17 cellular contexts compared by ENCODE assay signal in genomic region chr5:102815084-102815483, GRCh38. TPM values are rescaled to one million over a fixed set of nuclear protein-coding genes. Genes with fewer than 3 reads are reported as not detected.
DNase-seq lines count a peak whose midpoint lies in the region; ATAC-seq and TF ChIP-seq lines count a peak whose summit lies in the region.
"Had no signal": no experiment of that assay in that cellular context is flagged by ENCODE, and none has a peak within 500 bp of the region (broad histone marks: within the 10 kb centered on the region; RNA-seq: fewer than 3 reads in every experiment).

No MANE protein-coding gene starts in this region.

- H2BK120ac ChIP-seq in mesenchymal stem cell (ENCODE audit: low read depth, low read length) (no peak overlapping the region), trophoblast cell (ENCODE audit: insufficient read depth, low read length, poor library complexity) (no peak overlapping the region)

- H3K9me2 ChIP-seq in SK-N-SH = no peaks in the 10 kb centered on the region

- H3K9me3 ChIP-seq in SK-N-SH (no peaks in the 10 kb centered on the region), DND-41 (ENCODE audit: insufficient read depth, low read length, severe bottlenecking) (no peaks in the 10 kb centered on the region), mesenchymal stem cell (ENCODE audit: control insufficient read depth, low read length) (no peaks in the 10 kb centered on the region), trophoblast cell (ENCODE audit: insufficient read depth, low read depth, low read length) (no peaks in the 10 kb centered on the region)
- H3K9me3 ChIP-seq: SJSA1 had no signal

- H4K12ac ChIP-seq in trophoblast cell (ENCODE audit: low read depth, low read length) = no peak overlapping the region

- H3K79me2 ChIP-seq in SK-N-SH (ENCODE audit: insufficient read depth) (peaks cover 11% of the 10 kb centered on the region), DND-41 (ENCODE audit: insufficient read depth, low read length) (0 out of 2 replicates have a peak, but pooled peaks cover 2% of the 10 kb centered on the region), trophoblast cell (ENCODE audit: control insufficient read depth, insufficient read depth, low read length, poor library complexity) (no peaks in the 10 kb centered on the region)

- H3K14ac ChIP-seq in mesenchymal stem cell (ENCODE audit: low read length in 2 of 2) (no peak overlapping the region), trophoblast cell (ENCODE audit: low read length) (no peak overlapping the region)

- H4K20me1 ChIP-seq in SK-N-SH (ENCODE audit: insufficient read depth) (no peaks in the 10 kb centered on the region; the same call in 1 of the 2 replicates), DND-41 (ENCODE audit: insufficient read depth, low read length) (no peaks in the 10 kb centered on the region)

- WGBS in SK-N-SH (ENCODE audit: low lambda C conversion rate) = 83% methylated on average over 4 of the region's 4 CpGs
- 100% methylated on average over 2 of the region's 4 CpGs for WGBS in mesenchymal stem cell
- WGBS in trophoblast cell (ENCODE audit: extremely low coverage, insufficient coverage, insufficient read length) = 100% methylated on average over 1 of the region's 4 CpGs

- H3K79me1 ChIP-seq in mesenchymal stem cell (replicated peaks; ENCODE audit: low read length, poor library complexity, severe bottlenecking) (peaks cover 22% of the 10 kb centered on the region), trophoblast cell (ENCODE audit: low read length) (no peaks in the 10 kb centered on the region)

- no peak overlapping the region for H2BK5ac ChIP-seq in mesenchymal stem cell (ENCODE audit: low read depth, low read length, poor library complexity, severe bottlenecking)
- H2BK5ac ChIP-seq in trophoblast cell (ENCODE audit: low read depth, low read length, poor library complexity) = no peak overlapping the region

- H3K9me3 Mint-ChIP-seq in activated CD4-positive, alpha-beta memory T cell treated with anti-CD3 and anti-CD28 coated beads, Interleukin-2, amount 10 ng/mL, durations not matched to agents 7 days and 5 days = no peaks in the 10 kb centered on the region

- POLR2A ChIA-PET in SK-N-SH (lab: Yijun Ruan, JAX) = no interaction called here
- POLR2A ChIA-PET in activated CD4-positive, alpha-beta memory T cell treated with anti-CD3 and anti-CD28 coated beads, Interleukin-2, amount 10 ng/mL, durations not matched to agents 7 days and 5 days (lab: Charles Lee) = no interaction called here

- H3K23ac ChIP-seq in mesenchymal stem cell (ENCODE audit: low read length in 2 of 2) = no peak overlapping the region
- no peak overlapping the region for H3K23ac ChIP-seq in trophoblast cell (ENCODE audit: low read length)

- peaks cover 14% of the 10 kb centered on the region for H3K4me1 Mint-ChIP-seq in activated CD4-positive, alpha-beta memory T cell treated with anti-CD3 and anti-CD28 coated beads, Interleukin-2, amount 10 ng/mL, durations not matched to agents 7 days and 5 days

- no peak overlapping the region for H3K27ac ChIP-seq in SK-N-SH (ENCODE audit: low read depth in 2 of 2, low read length in 1 of 2)
- H3K27ac ChIP-seq in DND-41 (ENCODE audit: low read length) = peak overlapping the region; percentile 70
- H3K27ac ChIP-seq in VCaP = peak overlapping the region; percentile 25; the same call in 1 of the 2 replicates
- no peak overlapping the region for H3K27ac ChIP-seq in mesenchymal stem cell (ENCODE audit: low read length, poor library complexity, severe bottlenecking)
- H3K27ac ChIP-seq in trophoblast cell (ENCODE audit: low read depth, low read length) = no peak overlapping the region
- H3K27ac ChIP-seq: GM23248, PC-9, SJSA1 had no signal

- peaks cover 15% of the 10 kb centered on the region for H3F3A ChIP-seq in SK-N-SH (replicated peaks; ENCODE audit: insufficient read depth)

- H2BK15ac ChIP-seq in mesenchymal stem cell (ENCODE audit: low read depth, poor library complexity, severe bottlenecking) = no peak overlapping the region

- H3K27me3 Mint-ChIP-seq in activated CD4-positive, alpha-beta memory T cell treated with anti-CD3 and anti-CD28 coated beads, Interleukin-2, amount 10 ng/mL, durations not matched to agents 7 days and 5 days = no peaks in the 10 kb centered on the region

- H2AK5ac ChIP-seq in mesenchymal stem cell (ENCODE audit: low read length, severe bottlenecking) (no peak overlapping the region), trophoblast cell (ENCODE audit: low read length) (no peak overlapping the region)

- no peak overlapping the region for H3K4me3 Mint-ChIP-seq in activated CD4-positive, alpha-beta memory T cell treated with anti-CD3 and anti-CD28 coated beads, Interleukin-2, amount 10 ng/mL, durations not matched to agents 7 days and 5 days

- H4K91ac ChIP-seq in mesenchymal stem cell (ENCODE audit: low read length) = no peak overlapping the region
- no peak overlapping the region for H4K91ac ChIP-seq in trophoblast cell (ENCODE audit: low read depth, low read length)

- TF ChIP-seq RAD21 in SK-N-SH (IDR thresholded peaks at IDR 0.05; ENCODE audit: low read length) = no peak

- no peak for TF ChIP-seq CTCF in SK-N-SH (IDR thresholded peaks at IDR 0.05)
- no peak for TF ChIP-seq CTCF in DND-41 (IDR thresholded peaks at IDR 0.05; ENCODE audit: borderline replicate concordance, extremely low read depth, low read length, poor library complexity, severe bottlenecking)
- TF ChIP-seq CTCF in VCaP (conservative IDR thresholded peaks at IDR 0.05) = no peak

- CTCF ChIA-PET in SK-N-SH (lab: Yijun Ruan, JAX) = interaction anchor here (1.6 kb wide), 1 partner anchor 134 kb away, joined by 3 read pairs; no protein-coding TSS in a partner anchor
- CTCF ChIA-PET in activated CD4-positive, alpha-beta memory T cell treated with anti-CD3 and anti-CD28 coated beads, Interleukin-2, amount 10 ng/mL, durations not matched to agents 7 days and 5 days (lab: Charles Lee) = no interaction called here

- H3K4ac ChIP-seq in mesenchymal stem cell (ENCODE audit: low read depth in 1 of 2, low read length in 2 of 2) = no peak overlapping the region
- H3K4ac ChIP-seq in trophoblast cell (ENCODE audit: low read depth, low read length) = no peak overlapping the region

- no peak overlapping the region for H3K4me3 ChIP-seq in SK-N-SH (ENCODE audit: low read depth in 2 of 2, low read length in 1 of 2)
- H3K4me3 ChIP-seq in DND-41 (ENCODE audit: low read depth in 1 of 2, low read length in 2 of 2) = peak overlapping the region in 1 of 2 experiments; percentile 10; a peak in 1 of 4 replicates
- peak overlapping the region in 1 of 2 experiments; percentile 48 for H3K4me3 ChIP-seq in mesenchymal stem cell (ENCODE audit: insufficient read depth in 1 of 2, low read depth in 1 of 2, low read length in 2 of 2)
- H3K4me3 ChIP-seq in trophoblast cell (ENCODE audit: low read depth, low read length) = no peak overlapping the region
- H3K4me3 ChIP-seq: GM23248, K562, PC-9, SJSA1 had no signal

- H3K36me3 Mint-ChIP-seq in activated CD4-positive, alpha-beta memory T cell treated with anti-CD3 and anti-CD28 coated beads, Interleukin-2, amount 10 ng/mL, durations not matched to agents 7 days and 5 days (ENCODE audit: low read depth) = peaks cover 2% of the 10 kb centered on the region

- no peak for DNase-seq in SK-N-SH
- no peak for DNase-seq in DND-41
- no peak for DNase-seq in mesenchymal stem cell
- no peak for DNase-seq in activated CD4-positive, alpha-beta memory T cell treated with anti-CD3 and anti-CD28 coated beads, Interleukin-2, amount 10 ng/mL, durations not matched to agents 7 days and 5 days
- DNase-seq in trophoblast cell = no peak
- DNase-seq: C1 segment of cervical spinal cord, HCEC 1CT, NCI-H187 treated with DMSO at 0.1 percent for 48 hours, NCI-H2227 treated with DMSO at 0.1 percent for 48 hours, NCI-H524, PC-9 had no signal

- H3K27ac Mint-ChIP-seq in activated CD4-positive, alpha-beta memory T cell treated with anti-CD3 and anti-CD28 coated beads, Interleukin-2, amount 10 ng/mL, durations not matched to agents 7 days and 5 days = no peak overlapping the region

- H2BK12ac ChIP-seq in mesenchymal stem cell (ENCODE audit: low read length in 2 of 2) = no peak overlapping the region
- no peak overlapping the region for H2BK12ac ChIP-seq in trophoblast cell (ENCODE audit: low read length)

- H3K27me3 ChIP-seq in SK-N-SH (ENCODE audit: insufficient read depth) (no peaks in the 10 kb centered on the region), DND-41 (ENCODE audit: insufficient read depth, low read length, poor library complexity) (no peaks in the 10 kb centered on the region), mesenchymal stem cell (ENCODE audit: control insufficient read depth in 1 of 2, insufficient read depth in 1 of 2, low read length in 2 of 2) (no peaks in the 10 kb centered on the region), trophoblast cell (ENCODE audit: insufficient read depth, low read length) (no peaks in the 10 kb centered on the region)
- H3K27me3 ChIP-seq: SJSA1 had no signal

- no peak overlapping the region for H3K18ac ChIP-seq in mesenchymal stem cell (ENCODE audit: low read depth in 1 of 2, low read length in 2 of 2)
- H3K18ac ChIP-seq in trophoblast cell (ENCODE audit: low read length) = no peak overlapping the region

- no peak for TF ChIP-seq EP300 in SK-N-SH (IDR thresholded peaks at IDR 0.05; ENCODE audit: borderline replicate concordance in 1 of 2, low read depth in 1 of 2, low read length in 1 of 2)

- H3K4me2 ChIP-seq in SK-N-SH (peak overlapping the region; percentile 2; the same call in 1 of the 2 replicates), DND-41 (ENCODE audit: insufficient read depth, low read length) (peak overlapping the region; percentile 44), mesenchymal stem cell (ENCODE audit: low read length, poor library complexity, severe bottlenecking) (no peak overlapping the region), trophoblast cell (ENCODE audit: low read length) (no peak overlapping the region)
- H3K4me2 ChIP-seq: PC-9 had no signal

- H2AFZ ChIP-seq in SK-N-SH (ENCODE audit: low read depth) (no peak overlapping the region), DND-41 (ENCODE audit: low read depth, low read length) (peak overlapping the region; percentile 65), mesenchymal stem cell (ENCODE audit: low read depth, low read length) (no peak overlapping the region), trophoblast cell (ENCODE audit: insufficient read depth, low read length, poor library complexity) (no peak overlapping the region)
- H2AFZ ChIP-seq: GM23248, PC-9 had no signal

- peaks cover 6 to 27% of the 10 kb centered on the region in 2 experiments; a peak in 3 of 4 replicates for H3K4me1 ChIP-seq in SK-N-SH (ENCODE audit: control insufficient read depth in 1 of 2, insufficient read depth in 2 of 2, low read depth in 1 of 2, low read length in 1 of 2)
- H3K4me1 ChIP-seq in DND-41 (ENCODE audit: insufficient read depth, low read length) = peaks cover 29% of the 10 kb centered on the region
- peaks cover 3% of the 10 kb centered on the region for H3K4me1 ChIP-seq in mesenchymal stem cell (ENCODE audit: control insufficient read depth, insufficient read depth, low read depth, low read length)
- no peaks in the 10 kb centered on the region for H3K4me1 ChIP-seq in trophoblast cell (ENCODE audit: control insufficient read depth in 1 of 2, insufficient read depth in 2 of 2, low read length in 2 of 2)
- H3K4me1 ChIP-seq: SJSA1 had no signal

- ATAC-seq in SK-N-SH treated with all-trans-retinoic acid at 6 μM for 48 hours = no peak; the same call in 2 of the 3 replicates
- ATAC-seq in DND-41 (ENCODE audit: insufficient read depth, low read depth) = no peak
- ATAC-seq in HG02678 (IDR thresholded peaks at IDR 0.05; ENCODE audit: unreplicated experiment) = no peak
- ATAC-seq: K562 had no signal

- H4K8ac ChIP-seq in mesenchymal stem cell (ENCODE audit: low read length) (no peak overlapping the region), trophoblast cell (ENCODE audit: low read depth, low read length) (no peak overlapping the region)

- no peak overlapping the region for H3K9ac ChIP-seq in SK-N-SH
- H3K9ac ChIP-seq in DND-41 (ENCODE audit: low read depth, low read length) = peak overlapping the region; percentile 7; the same call in 1 of the 2 replicates
- peak overlapping the region; percentile 40 for H3K9ac ChIP-seq in mesenchymal stem cell (ENCODE audit: low read length)
- no peak overlapping the region for H3K9ac ChIP-seq in trophoblast cell (ENCODE audit: low read length)
- H3K9ac ChIP-seq: GM23248 had no signal

- no peaks in the 10 kb centered on the region for H3K36me3 ChIP-seq in SK-N-SH (replicated peaks in 1 of 2; ENCODE audit: control insufficient read depth in 1 of 2, insufficient read depth in 2 of 2, low read length in 1 of 2)
- H3K36me3 ChIP-seq in DND-41 (ENCODE audit: insufficient read depth, low read length) = no peaks in the 10 kb centered on the region
- no peaks in the 10 kb centered on the region for H3K36me3 ChIP-seq in mesenchymal stem cell (ENCODE audit: control insufficient read depth in 1 of 2, insufficient read depth in 2 of 2, low read depth in 1 of 2, low read length in 2 of 2)
- no peaks in the 10 kb centered on the region for H3K36me3 ChIP-seq in trophoblast cell (ENCODE audit: control insufficient read depth in 1 of 2, insufficient read depth in 2 of 2, low read length in 2 of 2)
- H3K36me3 ChIP-seq: SJSA1 had no signal

RNA-seq across cellular contexts. Expression of gene PAM, which starts 60.0 kb away (rescaled TPM):
- polyA plus RNA-seq in SK-N-SH (2012; rRNA removed) = 507 and 662 TPM in 2 replicates
- polyA plus RNA-seq in SK-N-SH (2012; cell fraction: cytosol; rRNA removed) = 705 and 812 TPM in 2 replicates
- 426 and 472 TPM in 2 replicates for polyA plus RNA-seq in SK-N-SH (2012; cell fraction: nucleus; rRNA removed)
- 253 TPM for polyA plus RNA-seq in mesenchymal stem cell (2013, experiment 1 of 2)
- polyA plus RNA-seq in mesenchymal stem cell (2013, experiment 2 of 2) = 279 TPM
- total RNA-seq in activated CD4-positive, alpha-beta memory T cell treated with anti-CD3 and anti-CD28 coated beads, Interleukin-2, amount 10 ng/mL, durations not matched to agents 7 days and 5 days = 10 to 100 TPM; 45.8 to 46.2 TPM
- 139 and 142 TPM in 2 replicates for polyA plus RNA-seq in trophoblast cell (2013)

Comparison
In these comparisons a context has a peak if more than half of its experiments do, and no peak if none do; other contexts are left out.
1. H3K27ac ChIP-seq: peak in DND-41 (single experiment) and VCaP (single experiment); none in SK-N-SH (0 of 2), mesenchymal stem cell (single experiment) and trophoblast cell (single experiment).
2. H3K4me2 ChIP-seq: peak in SK-N-SH (single experiment) and DND-41 (single experiment); none in mesenchymal stem cell (single experiment) and trophoblast cell (single experiment).
3. H3K9ac ChIP-seq: peak in DND-41 (single experiment) and mesenchymal stem cell (single experiment); none in SK-N-SH (single experiment) and trophoblast cell (single experiment).